Comparison of ENCODE assay signal across 39 cellular contexts in the genomic region with DNA sequence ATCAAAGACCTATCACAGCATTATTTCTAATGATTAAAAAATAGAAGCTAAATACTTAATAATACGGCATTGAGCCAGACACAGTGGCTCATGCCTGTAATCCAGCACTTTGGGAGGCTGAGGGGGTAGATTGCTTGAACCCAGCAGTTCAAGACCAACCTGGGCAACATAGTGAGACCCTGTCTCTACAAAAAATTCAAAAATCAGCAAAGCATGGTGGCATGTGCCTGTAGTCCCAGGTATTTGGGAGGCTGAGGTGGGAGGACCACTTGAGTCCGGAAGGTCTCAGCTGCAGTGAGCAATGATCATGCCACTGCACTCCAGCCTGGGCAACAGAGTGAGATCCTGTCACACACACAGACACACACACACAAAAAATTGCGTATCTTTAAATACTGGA. TPM values are rescaled to one million over a fixed set of nuclear protein-coding genes. Genes with fewer than 3 reads are reported as not detected.
"Had no signal": no experiment of that assay in that cellular context is flagged by ENCODE, and none has a peak within 500 bp of the region (broad histone marks: within the 10 kb centered on the region; RNA-seq: fewer than 3 reads in every experiment).

No MANE protein-coding gene starts in this region.

- DNase-seq: activated effector memory CD4-positive, alpha-beta T cell treated with anti-CD3 and anti-CD28 coated beads, Interleukin-2, amount 50 U/mL, for 16 hours; activated effector memory CD4-positive, alpha-beta T cell treated with Interleukin-2 at 50 U/mL for 16 hours; activated gamma-delta T cell; activated gamma-delta T cell treated with Interleukin-2 at 50 U/mL for 16 hours; activated naive CD4-positive, alpha-beta T cell; activated naive CD4-positive, alpha-beta T cell treated with anti-CD3 and anti-CD28 coated beads for 36 hours; activated naive CD4-positive, alpha-beta T cell treated with anti-CD3 and anti-CD28 coated beads, Interleukin-2, amount 10 ng/mL, durations not matched to agents 7 days and 5 days; activated naive CD4-positive, alpha-beta T cell treated with anti-CD3 and anti-CD28 coated beads, Interleukin-2, amount 50 U/mL, for 16 hours; activated naive CD8-positive, alpha-beta T cell treated with anti-CD3 and anti-CD28 coated beads for 36 hours; activated naive CD8-positive, alpha-beta T cell treated with anti-CD3 and anti-CD28 coated beads, Interleukin-2, amount 10 ng/mL, durations not matched to agents 7 days and 5 days; activated naive CD8-positive, alpha-beta T cell treated with anti-CD3 and anti-CD28 coated beads, Interleukin-2, amount 50 U/mL, for 24 hours; activated T-cell treated with anti-CD3 and anti-CD28 coated beads, Interleukin-2, amount 50 U/mL, for 1 hour; activated T-cell treated with anti-CD3 and anti-CD28 coated beads, Interleukin-2, amount 50 U/mL, for 24 hours; activated T-cell treated with anti-CD3 and anti-CD28 coated beads, Interleukin-2, amount 50 U/mL, for 4 hours; activated T-cell treated with anti-CD3 and anti-CD28 coated beads, Interleukin-2, amount 50 U/mL, for 48 hours; activated T-cell treated with anti-CD3 and anti-CD28 coated beads, Interleukin-2, amount 50 U/mL, for 72 hours; adrenal gland; amniotic stem cell; amygdala; anterior cingulate cortex; aorta; body of pancreas; brain microvascular endothelial cell; caudate nucleus; central memory CD4-positive, alpha-beta T cell; cerebellar nuclear complex had no signal

- H3K27me3 Mint-ChIP-seq: activated naive CD4-positive, alpha-beta T cell treated with anti-CD3 and anti-CD28 coated beads, Interleukin-2, amount 10 ng/mL, durations not matched to agents 7 days and 5 days; activated naive CD4-positive, alpha-beta T cell treated with anti-CD3 and anti-CD28 coated beads, Interleukin-2, amount 50 U/mL, for 24 hours; activated naive CD8-positive, alpha-beta T cell; activated naive CD8-positive, alpha-beta T cell treated with anti-CD3 and anti-CD28 coated beads for 36 hours; activated naive CD8-positive, alpha-beta T cell treated with anti-CD3 and anti-CD28 coated beads, Interleukin-2, amount 10 ng/mL, durations not matched to agents 7 days and 5 days; activated naive CD8-positive, alpha-beta T cell treated with anti-CD3 and anti-CD28 coated beads, Interleukin-2, amount 50 U/mL, for 24 hours; activated T-cell treated with anti-CD3 and anti-CD28 coated beads, Interleukin-2, amount 50 U/mL, for 24 hours; activated T-helper 17 cell treated with anti-CD3 and anti-CD28 coated beads, Interleukin-2, amount 50 U/mL, for 72 hours; brain; central memory CD8-positive, alpha-beta T cell had no signal

- H3K9me3 ChIP-seq: adrenal gland, ascending aorta, body of pancreas, breast epithelium had no signal

- H3K4me3 Mint-ChIP-seq: activated naive CD4-positive, alpha-beta T cell treated with anti-CD3 and anti-CD28 coated beads for 36 hours; activated naive CD4-positive, alpha-beta T cell treated with anti-CD3 and anti-CD28 coated beads, Interleukin-2, amount 10 ng/mL, durations not matched to agents 7 days and 5 days; activated naive CD4-positive, alpha-beta T cell treated with anti-CD3 and anti-CD28 coated beads, Interleukin-2, amount 50 U/mL, for 24 hours; activated naive CD8-positive, alpha-beta T cell; activated naive CD8-positive, alpha-beta T cell treated with anti-CD3 and anti-CD28 coated beads for 36 hours; activated naive CD8-positive, alpha-beta T cell treated with anti-CD3 and anti-CD28 coated beads, Interleukin-2, amount 10 ng/mL, durations not matched to agents 7 days and 5 days; activated naive CD8-positive, alpha-beta T cell treated with anti-CD3 and anti-CD28 coated beads, Interleukin-2, amount 50 U/mL, for 24 hours; activated T-cell treated with anti-CD3 and anti-CD28 coated beads, Interleukin-2, amount 50 U/mL, for 24 hours; activated T-cell treated with anti-CD3 and anti-CD28 coated beads, Interleukin-2, amount 50 U/mL, for 4 hours; activated T-cell treated with anti-CD3 and anti-CD28 coated beads, Interleukin-2, amount 50 U/mL, for 72 hours; activated T-helper 1 cell treated with anti-CD3 and anti-CD28 coated beads, Interleukin-12 subunit alpha, Interleukin-12 subunit beta, Interleukin-2, Interleukin-4 antibody, amounts not matched to agents 30 ng/mL and 10 ng/mL and 1 ng/mL, durations not matched to agents 14 hours and 24 hours and 36 hours; activated T-helper 17 cell treated with anti-CD3 and anti-CD28 coated beads, Interleukin-2, amount 50 U/mL, for 72 hours; brain; central memory CD8-positive, alpha-beta T cell had no signal

- H3K4me1 Mint-ChIP-seq: activated naive CD4-positive, alpha-beta T cell treated with anti-CD3 and anti-CD28 coated beads, Interleukin-2, amount 10 ng/mL, durations not matched to agents 7 days and 5 days; activated naive CD4-positive, alpha-beta T cell treated with anti-CD3 and anti-CD28 coated beads, Interleukin-2, amount 50 U/mL, for 24 hours; activated naive CD8-positive, alpha-beta T cell treated with anti-CD3 and anti-CD28 coated beads for 36 hours; activated naive CD8-positive, alpha-beta T cell treated with anti-CD3 and anti-CD28 coated beads, Interleukin-2, amount 10 ng/mL, durations not matched to agents 7 days and 5 days; activated naive CD8-positive, alpha-beta T cell treated with anti-CD3 and anti-CD28 coated beads, Interleukin-2, amount 50 U/mL, for 24 hours; activated T-helper 17 cell treated with anti-CD3 and anti-CD28 coated beads, Interleukin-2, amount 50 U/mL, for 72 hours; brain; central memory CD8-positive, alpha-beta T cell had no signal

- H3K4me1 ChIP-seq: adrenal gland, ascending aorta, breast epithelium had no signal

- H3K36me3 ChIP-seq: breast epithelium had no signal

- H3K27me3 ChIP-seq: adrenal gland, ascending aorta, body of pancreas, brain microvascular endothelial cell, breast epithelium, cardiac muscle cell had no signal

- FAIRE-seq: astrocyte, bronchial epithelial cell had no signal

- H3K27ac Mint-ChIP-seq: activated naive CD4-positive, alpha-beta T cell treated with anti-CD3 and anti-CD28 coated beads for 36 hours; activated naive CD4-positive, alpha-beta T cell treated with anti-CD3 and anti-CD28 coated beads, Interleukin-2, amount 10 ng/mL, durations not matched to agents 7 days and 5 days; activated naive CD4-positive, alpha-beta T cell treated with anti-CD3 and anti-CD28 coated beads, Interleukin-2, amount 50 U/mL, for 24 hours; activated naive CD8-positive, alpha-beta T cell; activated naive CD8-positive, alpha-beta T cell treated with anti-CD3 and anti-CD28 coated beads for 36 hours; activated naive CD8-positive, alpha-beta T cell treated with anti-CD3 and anti-CD28 coated beads, Interleukin-2, amount 10 ng/mL, durations not matched to agents 7 days and 5 days; activated naive CD8-positive, alpha-beta T cell treated with anti-CD3 and anti-CD28 coated beads, Interleukin-2, amount 50 U/mL, for 24 hours; activated T-cell treated with anti-CD3 and anti-CD28 coated beads, Interleukin-2, amount 50 U/mL, for 24 hours; activated T-cell treated with anti-CD3 and anti-CD28 coated beads, Interleukin-2, amount 50 U/mL, for 72 hours; activated T-helper 1 cell treated with anti-CD3 and anti-CD28 coated beads, Interleukin-12 subunit alpha, Interleukin-12 subunit beta, Interleukin-2, Interleukin-4 antibody, amounts not matched to agents 30 ng/mL and 10 ng/mL and 1 ng/mL, durations not matched to agents 14 hours and 24 hours and 36 hours; activated T-helper 17 cell treated with anti-CD3 and anti-CD28 coated beads, Interleukin-2, amount 50 U/mL, for 72 hours; activated T-helper 2 cell treated with anti-CD3 and anti-CD28 coated beads, Interferon-gamma antibody, Interleukin-2, Interleukin-4, amounts not matched to agents 10 μg/mL and 5 μg/mL and 100 μg/mL, durations not matched to agents 14 hours and 24 hours and 36 hours; brain had no signal

- H3K4me3 ChIP-seq: adrenal gland, ascending aorta, body of pancreas, breast epithelium, cardiac muscle cell had no signal

- H3K9me3 Mint-ChIP-seq: activated naive CD4-positive, alpha-beta T cell treated with anti-CD3 and anti-CD28 coated beads for 36 hours; activated naive CD4-positive, alpha-beta T cell treated with anti-CD3 and anti-CD28 coated beads, Interleukin-2, amount 10 ng/mL, durations not matched to agents 7 days and 5 days; activated naive CD4-positive, alpha-beta T cell treated with anti-CD3 and anti-CD28 coated beads, Interleukin-2, amount 50 U/mL, for 24 hours; activated naive CD4-positive, alpha-beta T cell treated with anti-CD3 and anti-CD28 coated beads, Interleukin-2, amount 50 U/mL, for 72 hours; activated naive CD8-positive, alpha-beta T cell treated with anti-CD3 and anti-CD28 coated beads for 36 hours; activated naive CD8-positive, alpha-beta T cell treated with anti-CD3 and anti-CD28 coated beads, Interleukin-2, amount 10 ng/mL, durations not matched to agents 7 days and 5 days; activated naive CD8-positive, alpha-beta T cell treated with anti-CD3 and anti-CD28 coated beads, Interleukin-2, amount 50 U/mL, for 24 hours; activated T-cell treated with anti-CD3 and anti-CD28 coated beads, Interleukin-2, amount 50 U/mL, for 24 hours; activated T-cell treated with anti-CD3 and anti-CD28 coated beads, Interleukin-2, amount 50 U/mL, for 4 hours; activated T-cell treated with anti-CD3 and anti-CD28 coated beads, Interleukin-2, amount 50 U/mL, for 72 hours; activated T-helper 1 cell treated with anti-CD3 and anti-CD28 coated beads, Interleukin-12 subunit alpha, Interleukin-12 subunit beta, Interleukin-2, Interleukin-4 antibody, amounts not matched to agents 30 ng/mL and 10 ng/mL and 1 ng/mL, durations not matched to agents 14 hours and 24 hours and 36 hours; activated T-helper 17 cell treated with anti-CD3 and anti-CD28 coated beads, Interleukin-2, amount 50 U/mL, for 72 hours; activated T-helper 2 cell treated with anti-CD3 and anti-CD28 coated beads, Interferon-gamma antibody, Interleukin-2, Interleukin-4, amounts not matched to agents 10 μg/mL and 5 μg/mL and 100 μg/mL, durations not matched to agents 14 hours and 24 hours and 36 hours; brain; central memory CD8-positive, alpha-beta T cell had no signal

- H3K27ac ChIP-seq: adrenal gland, ascending aorta, body of pancreas, brain microvascular endothelial cell, breast epithelium, cardiac muscle cell had no signal

- ATAC-seq: activated naive CD4-positive, alpha-beta T cell treated with anti-CD3 and anti-CD28 coated beads, Interleukin-2, amount 50 U/mL, for 72 hours; activated naive CD8-positive, alpha-beta T cell treated with anti-CD3 and anti-CD28 coated beads, Interleukin-2, amount 50 U/mL, for 24 hours; activated T-cell treated with anti-CD3 and anti-CD28 coated beads, Interleukin-2, amount 50 U/mL, for 4 hours; activated T-cell treated with anti-CD3 and anti-CD28 coated beads, Interleukin-2, amount 50 U/mL, for 72 hours; activated T-helper 17 cell treated with anti-CD3 and anti-CD28 coated beads, Interleukin-2, amount 50 U/mL, for 72 hours; body of pancreas had no signal

- H3K36me3 Mint-ChIP-seq: activated naive CD4-positive, alpha-beta T cell treated with anti-CD3 and anti-CD28 coated beads, Interleukin-2, amount 50 U/mL, for 72 hours had no signal

RNA-seq across cellular contexts. Expression of gene ELAPOR1, which starts 48.8 kb away (rescaled TPM):
- total RNA-seq: ascending aorta, bronchial epithelial cell, cardiac muscle cell had no signal
- polyA plus RNA-seq: cardiac muscle cell had no signal
